1 cellular context compared by ENCODE assay signal in the genomic region with DNA sequence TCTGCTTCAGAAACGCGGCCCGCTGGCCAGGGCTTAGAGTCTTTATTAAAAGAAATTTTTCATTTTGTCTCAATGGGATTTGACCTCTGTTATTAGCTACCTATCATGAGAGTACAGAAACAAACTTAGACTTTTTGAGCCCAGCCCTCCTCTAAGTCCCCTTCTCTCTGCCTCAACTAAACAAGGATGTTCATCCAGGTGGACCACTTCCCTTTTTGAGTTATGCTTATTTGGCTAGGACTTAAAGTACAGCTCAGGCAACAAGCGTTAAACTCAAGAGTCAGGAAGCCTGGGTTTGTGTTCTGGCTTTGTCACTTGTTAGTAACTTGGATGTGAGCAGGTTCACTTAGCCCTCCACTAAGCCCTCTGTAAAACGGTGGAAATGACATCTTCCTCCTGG.
TF ChIP-seq lines count a peak whose summit lies in the region.

No MANE protein-coding gene starts in this region.

TF ChIP-seq in HepG2, 621 proteins besides CTCF, POLR2A, EP300 and RAD21 (continued from another document):
- TF ChIP-seq, protein P1, sequence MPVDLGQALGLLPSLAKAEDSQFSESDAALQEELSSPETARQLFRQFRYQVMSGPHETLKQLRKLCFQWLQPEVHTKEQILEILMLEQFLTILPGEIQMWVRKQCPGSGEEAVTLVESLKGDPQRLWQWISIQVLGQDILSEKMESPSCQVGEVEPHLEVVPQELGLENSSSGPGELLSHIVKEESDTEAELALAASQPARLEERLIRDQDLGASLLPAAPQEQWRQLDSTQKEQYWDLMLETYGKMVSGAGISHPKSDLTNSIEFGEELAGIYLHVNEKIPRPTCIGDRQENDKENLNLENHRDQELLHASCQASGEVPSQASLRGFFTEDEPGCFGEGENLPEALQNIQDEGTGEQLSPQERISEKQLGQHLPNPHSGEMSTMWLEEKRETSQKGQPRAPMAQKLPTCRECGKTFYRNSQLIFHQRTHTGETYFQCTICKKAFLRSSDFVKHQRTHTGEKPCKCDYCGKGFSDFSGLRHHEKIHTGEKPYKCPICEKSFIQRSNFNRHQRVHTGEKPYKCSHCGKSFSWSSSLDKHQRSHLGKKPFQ (CRISPR knock-in tag; IDR thresholded peaks at IDR 0.05; ENCODE audit: insufficient replicate concordance) = no peak
- TF ChIP-seq POGZ (CRISPR knock-in tag; IDR thresholded peaks at IDR 0.05) (no peak), HMGA1 (CRISPR knock-in tag; conservative IDR thresholded peaks at IDR 0.05) (no peak), ZSCAN30 (CRISPR knock-in tag; IDR thresholded peaks at IDR 0.05) (no peak), KLF15 (CRISPR knock-in tag; IDR thresholded peaks at IDR 0.05; ENCODE audit: borderline replicate concordance) (no peak), KDM6A (CRISPR knock-in tag; IDR thresholded peaks at IDR 0.05; ENCODE audit: low read depth) (no peak), TBP (CRISPR knock-in tag; IDR thresholded peaks at IDR 0.05) (no peak)
